In the genomic region with DNA sequence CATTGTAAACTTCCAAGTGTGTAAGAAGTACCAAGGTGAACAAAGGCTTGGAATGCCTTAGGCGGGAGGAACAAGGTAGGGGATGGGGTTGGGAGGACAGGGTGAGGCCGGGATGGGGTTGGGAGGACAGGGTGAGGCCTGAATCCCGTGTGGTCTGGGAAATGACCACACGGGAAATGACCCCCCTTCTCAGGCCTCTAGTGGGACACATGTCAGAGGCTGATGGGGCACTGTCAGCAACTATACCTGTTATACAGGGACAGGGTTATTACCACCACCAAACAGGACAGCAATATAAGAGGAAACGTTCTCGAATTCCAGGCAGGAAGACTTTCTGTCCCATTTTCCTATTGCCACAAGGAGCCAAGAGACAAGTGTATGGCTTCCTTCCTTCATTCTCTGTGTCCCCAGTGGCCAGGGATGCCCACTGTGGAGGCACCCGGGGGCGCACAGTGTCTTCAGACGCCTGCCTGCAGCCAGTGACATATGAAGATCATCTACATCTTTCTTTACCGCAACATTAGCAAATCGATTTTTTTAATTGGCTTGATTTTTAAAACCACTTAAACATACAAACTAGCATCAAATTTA, we compare ENCODE assay signal across 8 cellular contexts. TPM values are rescaled to one million over a fixed set of nuclear protein-coding genes. Genes with fewer than 3 reads are reported as not detected.
DNase-seq lines count a peak whose midpoint lies in the region; ATAC-seq and TF ChIP-seq lines count a peak whose summit lies in the region.

No MANE protein-coding gene starts in this region.

- TF ChIP-seq RAD21 in neural cell (conservative IDR thresholded peaks at IDR 0.05), result no peak

- no peaks in the 10 kb centered on the region for H3K27me3 ChIP-seq in colonic mucosa
- peaks cover 20% of the 10 kb centered on the region for H3K27me3 ChIP-seq in neural cell (ENCODE audit: insufficient read depth, low read depth, low read length)

- ATAC-seq in HG03280 (IDR thresholded peaks at IDR 0.05; ENCODE audit: unreplicated experiment) (no peak), HG03460 (IDR thresholded peaks at IDR 0.05; ENCODE audit: unreplicated experiment) (no peak), GM18498 (IDR thresholded peaks at IDR 0.05; ENCODE audit: unreplicated experiment) (no peak)

- no peaks in the 10 kb centered on the region for H3F3A ChIP-seq in neural cell (ENCODE audit: insufficient read depth, low read length, poor library complexity, severe bottlenecking)

- H3K36me3 ChIP-seq in colonic mucosa (no peaks in the 10 kb centered on the region), neural cell (ENCODE audit: insufficient read depth, low read length) (no peaks in the 10 kb centered on the region)

- H3K9me3 ChIP-seq in colonic mucosa (no peaks in the 10 kb centered on the region), neural cell (ENCODE audit: low read length) (no peaks in the 10 kb centered on the region)

- H3K27ac ChIP-seq in colonic mucosa, result no peak overlapping the region
- no peak overlapping the region for H3K27ac ChIP-seq in neural cell (ENCODE audit: low read length)

- H3K9ac ChIP-seq in colonic mucosa (ENCODE audit: low read depth in 2 of 2, low read length in 2 of 2), result peak overlapping the region in 1 of 2 donors; percentile 69
- no peak overlapping the region for H3K9ac ChIP-seq in neural cell (ENCODE audit: low read length)

- peak; percentile 16 for DNase-seq in EH (ENCODE audit: low read depth)
- peak; percentile 29 for DNase-seq in M059J (ENCODE audit: low read depth)
- DNase-seq in colonic mucosa, result no peak
- DNase-seq in AML-193 (lab: John Stamatoyannopoulos, UW), result no peak

- peak overlapping the region; percentile 88 for H3K4me3 ChIP-seq in colonic mucosa
- H3K4me3 ChIP-seq in neural cell (ENCODE audit: low read length), result peak overlapping the region; percentile 77

- intact Hi-C loops in colonic mucosa (cut with DNase I), result no loop called here

- peaks cover 37% of the 10 kb centered on the region for H3K79me2 ChIP-seq in neural cell (replicated peaks; ENCODE audit: insufficient read depth, low read length)

- TF ChIP-seq CTCF in colonic mucosa (IDR thresholded peaks at IDR 0.05) (no peak), neural cell (IDR thresholded peaks at IDR 0.05; ENCODE audit: poor library complexity, severe bottlenecking) (no peak)

- H3K4me2 ChIP-seq in neural cell (ENCODE audit: low read length), result no peak overlapping the region

- no peak overlapping the region for H2AFZ ChIP-seq in neural cell (ENCODE audit: low read depth, low read length)

- H3K4me1 ChIP-seq in colonic mucosa, result no peaks in the 10 kb centered on the region

- no peaks in the 10 kb centered on the region for H4K20me1 ChIP-seq in neural cell (ENCODE audit: insufficient read depth)

- H3K9me2 ChIP-seq in neural cell (ENCODE audit: insufficient read depth, low read length), result no peaks in the 10 kb centered on the region

- no peak for TF ChIP-seq EP300 in neural cell (conservative IDR thresholded peaks at IDR 0.05; ENCODE audit: poor library complexity, severe bottlenecking)

TF ChIP-seq in neural cell, 6 proteins besides CTCF, POLR2A, EP300 and RAD21:
- TF ChIP-seq TAF1 (IDR thresholded peaks at IDR 0.05; ENCODE audit: low read depth) (no peak), EZH2 (IDR thresholded peaks at IDR 0.05; ENCODE audit: borderline replicate concordance, insufficient read depth, low read length, poor library complexity, severe bottlenecking) (no peak), POLR2AphosphoS5 (IDR thresholded peaks at IDR 0.05) (no peak), SMC3 (conservative IDR thresholded peaks at IDR 0.05; ENCODE audit: poor library complexity) (no peak), REST (IDR thresholded peaks at IDR 0.05; ENCODE audit: borderline replicate concordance) (no peak), MXI1 (conservative IDR thresholded peaks at IDR 0.05; ENCODE audit: poor library complexity, severe bottlenecking) (no peak)

RNA-seq across cellular contexts. Expression of gene MKI67, which starts 1.3 kb away (rescaled TPM):
- total RNA-seq in M059J (2014; rRNA removed; shearing (Covaris generic)), result 34.0 and 85.4 TPM in 2 replicates
- 100 to 1,000 TPM in 1 of 2 donors, 10 to 100 TPM in 1; 40.2 to 148 TPM for total RNA-seq in colonic mucosa
- 0.16 and 0.20 TPM in 2 replicates for polyA plus RNA-seq in neural cell
- 0.97 and 2.0 TPM in 2 replicates for polyA minus RNA-seq in neural cell

Comparison
In these comparisons a context has a peak if more than half of its experiments do, and no peak if none do; other contexts are left out.
1. DNase-seq: peak in EH (single experiment) and M059J (single experiment); none in colonic mucosa (single experiment) and AML-193 (0 of 2).